In the genomic region with DNA sequence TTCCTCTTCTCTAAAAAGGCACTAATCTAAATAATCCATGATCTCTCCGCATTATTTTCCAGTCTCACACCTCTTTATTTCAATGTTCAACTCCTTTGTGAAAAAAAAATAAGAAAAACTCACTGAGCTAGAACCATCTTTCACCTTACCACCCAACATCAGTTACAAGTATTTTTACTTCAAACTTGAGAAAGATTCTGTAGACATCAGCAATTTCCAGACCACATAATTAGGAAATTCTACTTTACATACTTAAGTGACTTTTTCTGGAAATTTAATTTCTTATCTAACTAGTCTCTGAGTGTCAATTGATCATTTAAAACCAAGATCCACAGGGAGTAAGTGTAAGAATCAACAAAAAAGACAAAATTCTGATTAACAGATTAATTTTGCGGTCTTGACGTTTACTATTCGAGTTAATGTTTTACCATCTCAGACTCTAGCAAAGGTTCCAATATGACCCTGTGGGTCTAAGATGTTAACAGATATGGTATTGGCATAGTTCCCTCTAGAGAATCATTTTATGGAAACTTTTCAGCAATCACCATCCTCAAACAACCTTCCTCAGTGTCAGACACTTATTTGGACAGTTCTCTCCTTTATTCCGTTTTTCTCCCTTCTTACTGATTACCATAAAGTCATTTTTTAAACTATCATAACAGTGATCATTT, we compare ENCODE assay signal across 14 cellular contexts. TPM values are rescaled to one million over a fixed set of nuclear protein-coding genes. Genes with fewer than 3 reads are reported as not detected.
DNase-seq lines count a peak whose midpoint lies in the region; ATAC-seq and TF ChIP-seq lines count a peak whose summit lies in the region.
"Had no signal": no experiment of that assay in that cellular context is flagged by ENCODE, and none has a peak within 500 bp of the region (broad histone marks: within the 10 kb centered on the region; RNA-seq: fewer than 3 reads in every experiment).

No MANE protein-coding gene starts in this region.

- H3K9me2 ChIP-seq in hepatocyte (replicated peaks; ENCODE audit: insufficient read depth), result no peaks in the 10 kb centered on the region

- H3K27me3 Mint-ChIP-seq in type B pancreatic cell, result no peaks in the 10 kb centered on the region

- intact Hi-C loops in heart left ventricle (cut with DNase I), result loop anchor here in 1 of 10 donors (5.0 kb wide), 1 partner anchor 91 kb away; no protein-coding TSS in a partner anchor

- H3K4me1 ChIP-seq in cardiac muscle cell (ENCODE audit: low read depth) (peaks cover 66% of the 10 kb centered on the region), heart left ventricle (peaks cover 0 to 79% (median 48%) of the 10 kb centered on the region in 12 donors), SJSA1 (replicated peaks) (peaks cover 29% of the 10 kb centered on the region), hepatocyte (ENCODE audit: insufficient read depth) (peaks cover 13% of the 10 kb centered on the region), Peyer's patch (peaks cover 0 to 22% (median 1%) of the 10 kb centered on the region in 4 donors)

- H3K9me3 Mint-ChIP-seq in type B pancreatic cell, result no peaks in the 10 kb centered on the region

- no peaks in the 10 kb centered on the region for H3K27me3 ChIP-seq in cardiac muscle cell
- H3K27me3 ChIP-seq in heart left ventricle, result no peaks in the 10 kb centered on the region
- no peaks in the 10 kb centered on the region for H3K27me3 ChIP-seq in SJSA1 (replicated peaks)
- no peaks in the 10 kb centered on the region for H3K27me3 ChIP-seq in hepatocyte
- H3K27me3 ChIP-seq in Peyer's patch, result no peaks in the 10 kb centered on the region

- H3K4me3 ChIP-seq in cardiac muscle cell (peak overlapping the region; percentile 2), heart left ventricle (no peak overlapping the region), SJSA1 (no peak overlapping the region), hepatocyte (no peak overlapping the region), Peyer's patch (no peak overlapping the region)
- H3K4me3 ChIP-seq: skin epidermis had no signal

- H3K4me1 Mint-ChIP-seq in type B pancreatic cell (ENCODE audit: unreplicated experiment), result peaks cover 36% of the 10 kb centered on the region

- no peak for ATAC-seq in heart left ventricle

- no peak overlapping the region for H3K4me3 Mint-ChIP-seq in type B pancreatic cell

- no peak for DNase-seq in cardiac muscle cell (ENCODE audit: low read depth in 1 of 2, low spot score in 1 of 2)
- no peak for DNase-seq in heart left ventricle
- DNase-seq in SJSA1 (ENCODE audit: low read depth in 1 of 2, low spot score in 2 of 2), result no peak
- no peak for DNase-seq in hepatocyte (ENCODE audit: low spot score)
- DNase-seq in type B pancreatic cell (ENCODE audit: extremely low spot score, unreplicated experiment), result no peak
- DNase-seq in Peyer's patch, result no peak
- DNase-seq in NCI-H82 (lab: John Stamatoyannopoulos, UW), result no peak
- DNase-seq in activated gamma-delta T cell (lab: John Stamatoyannopoulos, UW), result no peak
- DNase-seq: activated CD4-positive, alpha-beta T cell treated with anti-CD3 and anti-CD28 coated beads, Interleukin-2, amount 50 U/mL, for 48 hours; C1 segment of cervical spinal cord; NCI-H1092; NCI-H524; SW 1271 had no signal

- TF ChIP-seq CTCF in cardiac muscle cell (IDR thresholded peaks at IDR 0.05; ENCODE audit: low read depth, low read length) (no peak), heart left ventricle (IDR thresholded peaks at IDR 0.05) (no peak), hepatocyte (IDR thresholded peaks at IDR 0.05; ENCODE audit: poor library complexity) (no peak), type B pancreatic cell (conservative IDR thresholded peaks at IDR 0.05) (no peak), Peyer's patch (IDR thresholded peaks at IDR 0.05) (no peak)

- 89 to 94% (median 93%) methylated on average over 5 of the region's 5 CpGs for WGBS in heart left ventricle, 4 donors
- WGBS in hepatocyte (ENCODE audit: low lambda C conversion rate, missing lambda C conversion rate), result 70% methylated on average over 5 of the region's 5 CpGs

- H3K36me3 ChIP-seq in cardiac muscle cell (no peaks in the 10 kb centered on the region), heart left ventricle (peaks cover 0 to 27% (median 5%) of the 10 kb centered on the region in 9 donors), SJSA1 (peaks cover 54% of the 10 kb centered on the region), hepatocyte (replicated peaks; ENCODE audit: insufficient read depth, low read depth) (no peaks in the 10 kb centered on the region), Peyer's patch (no peaks in the 10 kb centered on the region)

- H2AFZ ChIP-seq in hepatocyte, result no peak overlapping the region

- no peak for TF ChIP-seq POLR2A in heart left ventricle (IDR thresholded peaks at IDR 0.05)
- no peak for TF ChIP-seq POLR2A in Peyer's patch (IDR thresholded peaks at IDR 0.05)

- H3K9me3 ChIP-seq in cardiac muscle cell (ENCODE audit: low read depth), result no peaks in the 10 kb centered on the region
- H3K9me3 ChIP-seq in heart left ventricle, result no peaks in the 10 kb centered on the region
- no peaks in the 10 kb centered on the region for H3K9me3 ChIP-seq in SJSA1 (replicated peaks)
- no peaks in the 10 kb centered on the region for H3K9me3 ChIP-seq in hepatocyte (ENCODE audit: low read depth)
- H3K9me3 ChIP-seq in Peyer's patch, result no peaks in the 10 kb centered on the region

- H4K20me1 ChIP-seq in hepatocyte (ENCODE audit: insufficient read depth, poor library complexity, severe bottlenecking), result peaks cover 7% of the 10 kb centered on the region

- H3K79me2 ChIP-seq in hepatocyte, result peaks cover 93% of the 10 kb centered on the region

- H3K4me2 ChIP-seq in hepatocyte, result peak overlapping the region; percentile 10

- peaks cover 11% of the 10 kb centered on the region for H3K36me3 Mint-ChIP-seq in type B pancreatic cell

- H3K27ac Mint-ChIP-seq in type B pancreatic cell, result peak overlapping the region; percentile 46

- H3K27ac ChIP-seq in cardiac muscle cell (peak overlapping the region; percentile 67), heart left ventricle (peak overlapping the region in 4 of 12 donors; percentile 2 to 54 (median 7)), SJSA1 (peak overlapping the region; percentile 27), hepatocyte (peak overlapping the region; percentile 67), Peyer's patch (no peak overlapping the region)

RNA-seq across cellular contexts. Expression of a gene that starts 5.1 kb away (rescaled TPM):
- total RNA-seq in cardiac muscle cell (262 and 293 TPM in 2 replicates), heart left ventricle (100 to 1,000 TPM in 5 of 9 donors, 10 to 100 TPM in 4; 37.8 to 237 (median 105) TPM), hepatocyte (107 and 131 TPM in 2 replicates), type B pancreatic cell (ENCODE audit: low replicate concordance) (73.8 and 80.3 TPM in 2 replicates), Peyer's patch (10 to 100 TPM; 54.3 to 67.2 (median 58.2) TPM)
- polyA plus RNA-seq in cardiac muscle cell (51.8 and 74.5 TPM in 2 replicates), heart left ventricle (100 to 1,000 TPM in 1 of 2 donors, 10 to 100 TPM in 1; 26.6 to 117 TPM), hepatocyte (18.3 and 20.5 TPM in 2 replicates)
- total RNA-seq in SJSA1 (2014; rRNA removed; shearing (Covaris generic)), result 119 and 135 TPM in 2 replicates

Comparison
In these comparisons a context has a peak if more than half of its experiments do, and no peak if none do; other contexts are left out.
1. H3K27ac ChIP-seq: peak in cardiac muscle cell (single experiment), SJSA1 (single experiment) and hepatocyte (single experiment); none in Peyer's patch (0 of 4).